In the genomic region with DNA sequence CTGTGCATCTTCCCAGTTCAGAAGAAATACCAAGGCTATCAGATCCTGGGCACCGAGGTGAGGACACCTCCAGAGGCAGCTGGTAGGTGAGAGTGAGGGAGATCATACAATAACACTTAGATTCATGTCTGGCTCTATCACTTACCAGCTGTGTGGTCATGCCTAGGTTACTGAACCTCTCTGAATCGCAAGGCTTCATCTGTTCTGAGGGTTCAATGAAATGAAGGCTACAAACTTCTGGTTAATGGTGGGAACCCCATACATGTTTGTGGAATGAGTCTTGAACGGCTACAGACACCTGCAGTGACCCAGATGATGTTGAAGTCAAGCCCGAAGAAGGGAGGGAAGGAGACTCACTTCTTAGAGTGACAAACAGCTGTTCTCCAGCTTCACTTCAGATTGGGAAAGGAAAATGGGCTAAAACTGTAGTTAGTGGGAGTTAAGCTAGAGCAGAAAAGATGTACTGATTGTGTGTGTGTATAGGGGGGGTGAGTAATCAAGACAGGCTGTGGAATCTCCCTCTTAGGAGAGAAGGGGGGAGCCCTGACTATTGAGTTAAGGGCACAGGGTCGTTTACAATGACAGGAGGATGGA, we compare ENCODE assay signal across 23 cellular contexts. TPM values are rescaled to one million over a fixed set of nuclear protein-coding genes. Genes with fewer than 3 reads are reported as not detected.
DNase-seq lines count a peak whose midpoint lies in the region; ATAC-seq and TF ChIP-seq lines count a peak whose summit lies in the region.
"Had no signal": no experiment of that assay in that cellular context is flagged by ENCODE, and none has a peak within 500 bp of the region (broad histone marks: within the 10 kb centered on the region; RNA-seq: fewer than 3 reads in every experiment).

No MANE protein-coding gene starts in this region.

- peaks cover 7 to 22% (median 12%) of the 10 kb centered on the region in 4 donors for H3K4me1 Mint-ChIP-seq in CD4-positive, alpha-beta memory T cell
- peaks cover 15 to 17% (median 16%) of the 10 kb centered on the region in 3 donors for H3K4me1 Mint-ChIP-seq in T-cell
- peaks cover 7% of the 10 kb centered on the region for H3K4me1 Mint-ChIP-seq in osteocyte (ENCODE audit: unreplicated experiment)

- H3K4me3 Mint-ChIP-seq in CD4-positive, alpha-beta memory T cell: peak overlapping the region in 7 of 8 donors; percentile 26 to 78 (median 69)
- H3K4me3 Mint-ChIP-seq in T-cell (peak overlapping the region; percentile 35 to 59 (median 40)), osteocyte (ENCODE audit: unreplicated experiment) (peak overlapping the region; percentile 41)

- H3K27ac Mint-ChIP-seq in CD4-positive, alpha-beta memory T cell: no peak overlapping the region
- H3K27ac Mint-ChIP-seq in T-cell: peak overlapping the region in 1 of 2 donors; percentile 60
- H3K27ac Mint-ChIP-seq in osteocyte (ENCODE audit: unreplicated experiment): no peak overlapping the region
- H3K27ac Mint-ChIP-seq: CD4-positive, CD25-positive, alpha-beta regulatory T cell had no signal

- H3K36me3 ChIP-seq in CD4-positive, alpha-beta memory T cell (ENCODE audit: insufficient read depth, low read length): no peaks in the 10 kb centered on the region
- no peaks in the 10 kb centered on the region for H3K36me3 ChIP-seq in iPS-15b (ENCODE audit: control insufficient read depth, insufficient read depth, low read length)
- H3K36me3 ChIP-seq: left lung had no signal

- no peak for ATAC-seq in T-cell (replicated peaks in 1 of 4)
- ATAC-seq: Right ventricle myocardium inferior had no signal

- H3K9me3 Mint-ChIP-seq in CD4-positive, alpha-beta memory T cell: peaks cover 0 to 4% (median 0%) of the 10 kb centered on the region in 8 donors
- H3K9me3 Mint-ChIP-seq in T-cell: no peaks in the 10 kb centered on the region
- no peaks in the 10 kb centered on the region for H3K9me3 Mint-ChIP-seq in osteocyte (ENCODE audit: unreplicated experiment)

- H3K4me3 ChIP-seq in CD4-positive, alpha-beta memory T cell (ENCODE audit: low read length in 2 of 2): no peak overlapping the region
- H3K4me3 ChIP-seq in iPS-15b (ENCODE audit: low read depth, low read length): peak overlapping the region; percentile 43

- H3K27ac ChIP-seq in CD4-positive, alpha-beta memory T cell (ENCODE audit: low read depth, low read length): no peak overlapping the region
- H3K27ac ChIP-seq: left lung had no signal

- no peak for TF ChIP-seq CTCF in osteocyte (IDR thresholded peaks at IDR 0.05)

- CTCF ChIA-PET in CD4-positive, alpha-beta memory T cell (lab: Charles Lee; ENCODE audit: partially characterized antibody): no interaction called here
- CTCF ChIA-PET in T-cell (lab: Charles Lee): no interaction called here

- H3K27me3 ChIP-seq in CD4-positive, alpha-beta memory T cell (ENCODE audit: insufficient read depth, low read length): peaks cover 47% of the 10 kb centered on the region
- peaks cover 95% of the 10 kb centered on the region for H3K27me3 ChIP-seq in iPS-15b (ENCODE audit: control insufficient read depth, insufficient read depth, low read length)

- no peaks in the 10 kb centered on the region for H3K9me3 ChIP-seq in CD4-positive, alpha-beta memory T cell (ENCODE audit: control insufficient read depth in 1 of 2, low read length in 2 of 2)
- no peaks in the 10 kb centered on the region for H3K9me3 ChIP-seq in iPS-15b (ENCODE audit: control insufficient read depth, insufficient read depth, low read length)
- H3K9me3 ChIP-seq: left lung had no signal

- H3K9ac ChIP-seq in iPS-15b (ENCODE audit: low read depth, low read length): no peak overlapping the region

- no peaks in the 10 kb centered on the region for H3K4me1 ChIP-seq in CD4-positive, alpha-beta memory T cell (ENCODE audit: insufficient read depth, low read length)
- H3K4me1 ChIP-seq in iPS-15b (ENCODE audit: control insufficient read depth, insufficient read depth, low read length): no peaks in the 10 kb centered on the region

- intact Hi-C loops in CD4-positive, alpha-beta memory T cell (cut with micrococcal nuclease): no loop called here

- POLR2A ChIA-PET in CD4-positive, alpha-beta memory T cell (lab: Charles Lee; ENCODE audit: partially characterized antibody): no interaction called here
- POLR2A ChIA-PET in T-cell (lab: Charles Lee): no interaction called here

- no peak for DNase-seq in CD4-positive, alpha-beta memory T cell
- DNase-seq in T-cell: no peak
- no peak for DNase-seq in osteocyte (ENCODE audit: extremely low spot score, unreplicated experiment)
- DNase-seq in NCI-H1417 (lab: John Stamatoyannopoulos, UW): no peak
- no peak for DNase-seq in COLO829 (ENCODE audit: low spot score)
- no peak for DNase-seq in NCI-H187 treated with DMSO at 0.1 percent for 48 hours (lab: John Stamatoyannopoulos, UW)
- no peak for DNase-seq in SKM-1 (lab: John Stamatoyannopoulos, UW; ENCODE audit: unreplicated experiment)
- DNase-seq: activated CD4-positive, alpha-beta T cell treated with anti-CD3 and anti-CD28 coated beads, Interleukin-2, amount 50 U/mL, for 1 hour; activated CD8-positive, alpha-beta memory T cell treated with anti-CD3 and anti-CD28 coated beads, Interleukin-2, amount 50 U/mL, for 4 hours; activated gamma-delta T cell; amygdala; caudate nucleus; CD4-positive, CD25-positive, alpha-beta regulatory T cell; Kasumi-1; left lung; NCI-H524 treated with DMSO at 0.1 percent for 48 hours; stimulated activated CD4-positive, alpha-beta T cell treated with anti-CD3 and anti-CD28 coated beads, Interleukin-2, amount 100 ng/mL, for 48 hours; SW 1271 had no signal

- peaks cover 45 to 61% of the 10 kb centered on the region in 2 donors for H3K27me3 Mint-ChIP-seq in CD4-positive, alpha-beta memory T cell
- peaks cover 48 to 69% of the 10 kb centered on the region in 2 donors for H3K27me3 Mint-ChIP-seq in T-cell
- peaks cover 59% of the 10 kb centered on the region for H3K27me3 Mint-ChIP-seq in osteocyte (ENCODE audit: unreplicated experiment)

- H3K36me3 Mint-ChIP-seq in CD4-positive, alpha-beta memory T cell: no peaks in the 10 kb centered on the region
- H3K36me3 Mint-ChIP-seq in T-cell (no peaks in the 10 kb centered on the region), osteocyte (ENCODE audit: unreplicated experiment) (no peaks in the 10 kb centered on the region)
- H3K36me3 Mint-ChIP-seq: CD4-positive, CD25-positive, alpha-beta regulatory T cell had no signal

RNA-seq across cellular contexts. Expression of a gene that starts 0.7 kb away (rescaled TPM):
- total RNA-seq in CD4-positive, alpha-beta memory T cell: not detected
- polyA plus RNA-seq in CD4-positive, alpha-beta memory T cell: not detected
- total RNA-seq in T-cell: not detected
- total RNA-seq in osteocyte: not detected in 2 replicates
- total RNA-seq: CD4-positive, CD25-positive, alpha-beta regulatory T cell; Daoy; glomerular endothelial cell; mononuclear cell; Right ventricle myocardium inferior had no signal
- polyA plus RNA-seq: CD4-positive, CD25-positive, alpha-beta regulatory T cell had no signal

RNA-seq across cellular contexts. Expression of a gene that starts 39.7 kb away (rescaled TPM):
- 10 to 100 TPM; 33.9 to 37.1 TPM for total RNA-seq in CD4-positive, alpha-beta memory T cell
- polyA plus RNA-seq in CD4-positive, alpha-beta memory T cell: 10 to 100 TPM; 33.6 to 56.3 TPM
- total RNA-seq in T-cell (10 to 100 TPM; 39.2 to 52.9 (median 45.8) TPM), osteocyte (49.2 and 52.3 TPM in 2 replicates)

RNA-seq across cellular contexts. Expression of a gene that starts 56.9 kb away (rescaled TPM):
- 1 to 10 TPM in 1 of 2 experiments, under 1 TPM in 1; 0.61 to 1.3 TPM for total RNA-seq in CD4-positive, alpha-beta memory T cell
- 1 to 10 TPM; 1.2 to 2.7 TPM for polyA plus RNA-seq in CD4-positive, alpha-beta memory T cell
- total RNA-seq in T-cell (1 to 10 TPM in 4 of 5 donors, under 1 TPM in 1; 0.84 to 1.8 (median 1.3) TPM), osteocyte (7.6 and 7.7 TPM in 2 replicates)
